Comparison of ENCODE assay signal across 8 cellular contexts in genomic region chr1:147172168-147173016, GRCh38. TPM values are rescaled to one million over a fixed set of nuclear protein-coding genes. Genes with fewer than 3 reads are reported as not detected.
DNase-seq lines count a peak whose midpoint lies in the region; ATAC-seq, FAIRE-seq and TF ChIP-seq lines count a peak whose summit lies in the region.

PRKAB2 (minus strand) TSS chr1:147172470; CDS start chr1:147172144, 326 bp downstream.

- H3K27me3 ChIP-seq in pancreas (no peaks in the 10 kb centered on the region), thyroid gland (no peaks in the 10 kb centered on the region)

- peak within 1 kb of the TSS; percentile 80 to 94 (median 90) for H3K4me3 ChIP-seq in pancreas
- H3K4me3 ChIP-seq in thyroid gland (replicated peaks in 1 of 3): peak within 1 kb of the TSS; percentile 77 to 90 (median 79)

- peak within 1 kb of the TSS; percentile 78 to 96 (median 87) for H3K27ac ChIP-seq in pancreas
- peak within 1 kb of the TSS; percentile 78 to 95 (median 92) for H3K27ac ChIP-seq in thyroid gland

- peak; percentile 97 for DNase-seq in NCI-H1092 treated with DMSO at 0.1 percent for 48 hours (lab: John Stamatoyannopoulos, UW)
- DNase-seq in SKM-1 treated with dmso at 0.1 percent for 144 hours (lab: John Stamatoyannopoulos, UW; ENCODE audit: unreplicated experiment): peak; percentile 95
- peak; percentile 79 for DNase-seq in activated naive CD8-positive, alpha-beta T cell treated with anti-CD3 and anti-CD28 coated beads, Interleukin-2, amount 50 U/mL, for 16 hours (ENCODE audit: low read depth, low spot score)
- peak; percentile 98 for DNase-seq in Right ventricle myocardium superior
- DNase-seq in pancreas: peak; percentile 95 to 98 (median 96)
- DNase-seq in thyroid gland: peak; percentile 97 to 98

- no peaks in the 10 kb centered on the region for H3K36me3 ChIP-seq in pancreas
- H3K36me3 ChIP-seq in thyroid gland: no peaks in the 10 kb centered on the region

- TF ChIP-seq POLR2A in thyroid gland (IDR thresholded peaks at IDR 0.05): peak in 1 of 2 donors; percentile 80

- no peaks in the 10 kb centered on the region for H3K9me3 ChIP-seq in pancreas
- no peaks in the 10 kb centered on the region for H3K9me3 ChIP-seq in thyroid gland

- intact Hi-C loops in Right ventricle myocardium superior (cut with DNase I) (loop anchor here (1.0 kb wide), 1 partner anchor 70 kb away; the partner anchor contains the start of gene CHD1L), pancreas (cut with DNase I) (loop anchor here in 1 of 3 donors (2.0 kb wide), 1 partner anchor 70 kb away; the partner anchor contains the start of gene CHD1L), thyroid gland (cut with DNase I) (loop anchor here (5.0 kb wide), 1 partner anchor 65 kb away; no protein-coding TSS in a partner anchor)

- 0 to 1% methylated on average over 69 to 72 of the region's 72 CpGs for WGBS in pancreas, 2 donors
- WGBS in thyroid gland, 2 donors: 1 to 2% methylated on average over 12 to 40 of the region's 72 CpGs

- peaks cover 26 to 46% (median 33%) of the 10 kb centered on the region in 3 donors for H3K4me1 ChIP-seq in pancreas
- peaks cover 8 to 18% of the 10 kb centered on the region in 2 donors for H3K4me1 ChIP-seq in thyroid gland

- ATAC-seq in HG02642 (IDR thresholded peaks at IDR 0.05; ENCODE audit: poor library complexity, unreplicated experiment) (peak; percentile 92), Right ventricle myocardium superior (ENCODE audit: poor library complexity) (peak; percentile 97), pancreas (peak; percentile 91 to 96 (median 92))

- TF ChIP-seq CTCF in GM12873 (IDR thresholded peaks at IDR 0.05; ENCODE audit: insufficient read depth, low read depth, low read length, missing control alignments) (peak; percentile 70), pancreas (IDR thresholded peaks at IDR 0.05) (peak; percentile 90 to 96 (median 95)), thyroid gland (IDR thresholded peaks at IDR 0.05) (peak; percentile 68 to 97 (median 92))

- FAIRE-seq in pancreas (lab: Jason Lieb, UNC): no peak

RNA-seq across cellular contexts. Expression of gene PRKAB2, which starts in this region (rescaled TPM):
- total RNA-seq in Right ventricle myocardium superior (49.0 TPM), pancreas (10 to 100 TPM in 5 of 6 donors, 1 to 10 TPM in 1; 6.3 to 15.1 (median 12.3) TPM), thyroid gland (10 to 100 TPM in 3 of 4 donors, 1 to 10 TPM in 1; 9.9 to 13.7 (median 12.8) TPM)
- polyA plus RNA-seq in pancreas: 1 to 10 TPM; 6.5 to 8.1 TPM

Comparison
In these comparisons a context has a peak if more than half of its experiments do, and no peak if none do; other contexts are left out.
1. Peak in every context shown above with its lines: DNase-seq, ATAC-seq, H3K4me3 ChIP-seq and H3K27ac ChIP-seq.